Comparison of ENCODE assay signal across 25 cellular contexts in genomic region chr4:6659897-6660296, GRCh38. TPM values are rescaled to one million over a fixed set of nuclear protein-coding genes. Genes with fewer than 3 reads are reported as not detected.
"Had no signal": no experiment of that assay in that cellular context is flagged by ENCODE, and none has a peak within 500 bp of the region (broad histone marks: within the 10 kb centered on the region; RNA-seq: fewer than 3 reads in every experiment).

No MANE protein-coding gene starts in this region.

- H3K27ac Mint-ChIP-seq: IgD-negative memory B cell had no signal

- H3K36me3 ChIP-seq: Peyer's patch, SJSA1 had no signal

- H3K9me3 ChIP-seq: Peyer's patch, SJSA1 had no signal

- DNase-seq: KBM-7; NCI-H1092; NCI-H1105 treated with DMSO at 0.1 percent for 48 hours; NCI-H1436; NCI-H187; NCI-H2029; NCI-H2081 treated with DMSO at 0.1 percent for 48 hours; NCI-H2171; NCI-H446; NCI-H510A; NCI-H524 treated with DMSO at 0.1 percent for 48 hours; NCI-H69; NCI-H774; NK-92 treated with Interleukin-12 subunit alpha and Interleukin-12 subunit beta, amount 100 ng/mL, for 24 hours; PC-9; Peyer's patch; SHP77 treated with DMSO at 0.1 percent for 48 hours had no signal

- H3K27me3 ChIP-seq: Peyer's patch had no signal

- H3K27ac ChIP-seq: HL-60, PC-9, Peyer's patch, SJSA1, SK-N-MC had no signal

- H3K9me3 Mint-ChIP-seq: IgD-negative memory B cell had no signal

- H3K4me3 ChIP-seq: PC-9, Peyer's patch, SJSA1, SK-N-MC had no signal

RNA-seq across cellular contexts. Expression of gene S100P, which starts 33.8 kb away (rescaled TPM):
- total RNA-seq: LHCN-M2, OCI-LY7, Right ventricle myocardium inferior, RPMI7951, SJSA1 had no signal
